In genomic region chr15:63484433-63484832, GRCh38 we compare ENCODE assay signal across 14 cellular contexts.
DNase-seq lines count a peak whose midpoint lies in the region; ATAC-seq, FAIRE-seq and TF ChIP-seq lines count a peak whose summit lies in the region.
"Had no signal": no experiment of that assay in that cellular context is flagged by ENCODE, and none has a peak within 500 bp of the region (broad histone marks: within the 10 kb centered on the region; RNA-seq: fewer than 3 reads in every experiment).

No MANE protein-coding gene starts in this region.

- peak; percentile 13 for DNase-seq in activated CD4-positive, CD25-positive, alpha-beta regulatory T cell treated with anti-CD3 and anti-CD28 coated beads, Interleukin-2, amount 50 U/mL, for 72 hours
- peak; percentile 80 for DNase-seq in GM12865 (ENCODE audit: low read depth)
- no peak for DNase-seq in epithelial cell of prostate (ENCODE audit: low read depth, low spot score)
- DNase-seq in cerebellar cortex (ENCODE audit: low spot score): no peak
- DNase-seq in EL: no peak
- DNase-seq in DMS 273 treated with DMSO at 0.1 percent for 48 hours (lab: John Stamatoyannopoulos, UW): no peak
- DNase-seq: dorsolateral prefrontal cortex, hypothalamus, NCI-H1436 treated with DMSO at 0.1 percent for 48 hours, substantia nigra had no signal

- H3K4me3 ChIP-seq in GM12865 (ENCODE audit: low read depth, low read length): no peak overlapping the region; the same call in 1 of the 2 replicates
- H3K4me3 ChIP-seq: dorsolateral prefrontal cortex, prostate gland had no signal

- ATAC-seq in activated CD4-positive, CD25-positive, alpha-beta regulatory T cell treated with anti-CD3 and anti-CD28 coated beads, Interleukin-2, amount 50 U/mL, for 24 hours: no peak

- FAIRE-seq in TTC549 (lab: Jason Lieb, UNC): peak; percentile 63
- FAIRE-seq: A204.1 had no signal

- no peak for TF ChIP-seq CTCF in GM12865 (IDR thresholded peaks at IDR 0.05; ENCODE audit: insufficient read depth, low read depth, low read length, missing control alignments)

- peak overlapping the region; percentile 77 for H3K27ac ChIP-seq in epithelial cell of prostate
- H3K27ac ChIP-seq: dorsolateral prefrontal cortex, prostate gland had no signal

Comparison
In these comparisons a context has a peak if more than half of its experiments do, and no peak if none do; other contexts are left out.
1. DNase-seq: peak in activated CD4-positive, CD25-positive, alpha-beta regulatory T cell treated with anti-CD3 and anti-CD28 coated beads, Interleukin-2, amount 50 U/mL, for 72 hours (single experiment) and GM12865 (single experiment); none in epithelial cell of prostate (single experiment), cerebellar cortex (single experiment), EL (single experiment) and DMS 273 treated with DMSO at 0.1 percent for 48 hours (single experiment).